Comparison of ENCODE assay signal across 6 cellular contexts in genomic region chrX:154400369-154400817, GRCh38. TPM values are rescaled to one million over a fixed set of nuclear protein-coding genes. Genes with fewer than 3 reads are reported as not detected.
A peak's percentile ranks its signal among the peaks of the same experiment; 100 is the strongest.
DNase-seq lines count a peak whose midpoint lies in the region; TF ChIP-seq lines count a peak whose summit lies in the region.
"Not testable (repeated sequence)": the region's sequence is repeated elsewhere in the genome, so short reads cannot be mapped to it uniquely, and the experiment has no call there.

No MANE protein-coding gene starts in this region.

- in situ Hi-C loops in HAP-1 (cut with MboI; ENCODE audit: low sequenced_read_pairs) = not testable (repeated sequence)

- H3K27me3 ChIP-seq in ACC112 (ENCODE audit: insufficient read depth, low read length); HAP-1 (ENCODE audit: low read depth); adrenal gland: not testable (repeated sequence)

- not testable (repeated sequence) for H2AFZ ChIP-seq in ACC112 (ENCODE audit: low read length, unreplicated experiment)

- not testable (repeated sequence) for H3K4me1 ChIP-seq in ACC112 (ENCODE audit: control insufficient read depth, insufficient read depth, low read length, unreplicated experiment); HAP-1; adrenal gland (replicated peaks in 1 of 2)

- H3K9me3 ChIP-seq in HAP-1; adrenal gland (replicated peaks in 1 of 3): not testable (repeated sequence)

- H3K36me3 Mint-ChIP-seq in T-helper 2 cell treated with Interferon-gamma antibody and Interleukin-4, amounts not matched to agents 5 μg/mL and 100 μg/mL, for 36 hours (ENCODE audit: low read depth) = peaks cover 31% of the 10 kb centered on the region
- H3K36me3 Mint-ChIP-seq in osteocyte (ENCODE audit: unreplicated experiment) = peaks cover 15% of the 10 kb centered on the region

- H3K79me2 ChIP-seq in ACC112 (ENCODE audit: control insufficient read depth, insufficient read depth, low read length, unreplicated experiment) = peaks cover 22% of the 10 kb centered on the region

- H3K27ac Mint-ChIP-seq in T-helper 2 cell treated with Interferon-gamma antibody and Interleukin-4, amounts not matched to agents 5 μg/mL and 100 μg/mL, for 36 hours = peak overlapping the region; percentile 100
- not testable (repeated sequence) for H3K27ac Mint-ChIP-seq in osteocyte (ENCODE audit: unreplicated experiment)

- TF ChIP-seq CTCF in adrenal gland (IDR thresholded peaks at IDR 0.05); fibroblast of the aortic adventitia (IDR thresholded peaks at IDR 0.05; ENCODE audit: insufficient read depth, low read length); osteocyte (IDR thresholded peaks at IDR 0.05): not testable (repeated sequence)

- intact Hi-C loops in adrenal gland (cut with DNase I) = not testable (repeated sequence)

- H3K9me3 Mint-ChIP-seq in T-helper 2 cell treated with Interferon-gamma antibody and Interleukin-4, amounts not matched to agents 5 μg/mL and 100 μg/mL, for 36 hours; osteocyte (ENCODE audit: unreplicated experiment): not testable (repeated sequence)

- H3K4me3 Mint-ChIP-seq in T-helper 2 cell treated with Interferon-gamma antibody and Interleukin-4, amounts not matched to agents 5 μg/mL and 100 μg/mL, for 36 hours = peak overlapping the region; percentile 99
- peak overlapping the region; percentile 97 for H3K4me3 Mint-ChIP-seq in osteocyte (ENCODE audit: unreplicated experiment)

- not testable (repeated sequence) for H3K4me1 Mint-ChIP-seq in T-helper 2 cell treated with Interferon-gamma antibody and Interleukin-4, amounts not matched to agents 5 μg/mL and 100 μg/mL, for 36 hours (ENCODE audit: low read depth)
- H3K4me1 Mint-ChIP-seq in osteocyte (ENCODE audit: unreplicated experiment) = peaks cover 15% of the 10 kb centered on the region

- peaks cover 14% of the 10 kb centered on the region; the same call in 1 of the 2 replicates for H3K36me3 ChIP-seq in ACC112 (ENCODE audit: insufficient read depth, low read length)
- peaks cover 32% of the 10 kb centered on the region for H3K36me3 ChIP-seq in HAP-1 (replicated peaks)
- peaks cover 0 to 23% of the 10 kb centered on the region in 2 donors for H3K36me3 ChIP-seq in adrenal gland (replicated peaks in 1 of 2)

- not testable (repeated sequence) for TF ChIP-seq POLR2A in adrenal gland (IDR thresholded peaks at IDR 0.05)

- 65 to 76% (median 69%) methylated on average over 3 to 6 of the region's 6 CpGs for WGBS in adrenal gland, 4 donors

- not testable (repeated sequence) for H3K27me3 Mint-ChIP-seq in T-helper 2 cell treated with Interferon-gamma antibody and Interleukin-4, amounts not matched to agents 5 μg/mL and 100 μg/mL, for 36 hours (ENCODE audit: low read depth); osteocyte (ENCODE audit: unreplicated experiment)

- DNase-seq in HAP-1 (ENCODE audit: low spot score in 2 of 2); T-helper 2 cell treated with Interferon-gamma antibody and Interleukin-4, amounts not matched to agents 5 μg/mL and 100 μg/mL, for 36 hours (ENCODE audit: low spot score); adrenal gland; fibroblast of the aortic adventitia (ENCODE audit: low read depth); osteocyte (ENCODE audit: extremely low spot score, unreplicated experiment): not testable (repeated sequence)

- H3K27ac ChIP-seq in ACC112 (ENCODE audit: low read depth, low read length) (peak overlapping the region; percentile 99), adrenal gland (peak overlapping the region in 3 of 5 donors; percentile 15 to 98 (median 98))

- peak overlapping the region; percentile 98; the same call in 1 of the 2 replicates for H3K4me3 ChIP-seq in ACC112 (ENCODE audit: low read depth, low read length)
- H3K4me3 ChIP-seq in HAP-1 = peak overlapping the region; percentile 78; the same call in 1 of the 2 replicates
- not testable (repeated sequence) for H3K4me3 ChIP-seq in adrenal gland
- peak overlapping the region; percentile 71 for H3K4me3 ChIP-seq in fibroblast of the aortic adventitia (ENCODE audit: low read depth, low read length)

RNA-seq across cellular contexts. Expression of gene RPL10, which starts 2.2 kb away (rescaled TPM):
- total RNA-seq in adrenal gland (1,000 to 10,000 TPM in 7 of 8 donors, 100 to 1,000 TPM in 1; 626 to 5,287 (median 2,443) TPM), fibroblast of the aortic adventitia (ENCODE audit: low replicate concordance) (1,297 and 3,230 TPM in 2 replicates), osteocyte (2,857 and 2,892 TPM in 2 replicates)
- polyA plus RNA-seq in adrenal gland = 1,000 to 10,000 TPM; 1,725 to 3,645 (median 2,430) TPM

RNA-seq across cellular contexts. Expression of gene DNASE1L1, which starts 8.7 kb away (rescaled TPM):
- total RNA-seq in adrenal gland (100 to 1,000 TPM in 1 of 8 donors, 10 to 100 TPM in 7; 29.4 to 101 (median 55.5) TPM), fibroblast of the aortic adventitia (ENCODE audit: low replicate concordance) (15.8 and 31.0 TPM in 2 replicates), osteocyte (27.9 and 28.1 TPM in 2 replicates)
- polyA plus RNA-seq in adrenal gland = 10 to 100 TPM; 17.2 to 48.0 (median 42.7) TPM

RNA-seq across cellular contexts. Expression of gene TAFAZZIN, which starts 10.9 kb away (rescaled TPM):
- total RNA-seq in adrenal gland (10 to 100 TPM; 18.1 to 47.1 (median 26.6) TPM), fibroblast of the aortic adventitia (ENCODE audit: low replicate concordance) (18.0 and 30.9 TPM in 2 replicates), osteocyte (46.2 and 47.3 TPM in 2 replicates)
- polyA plus RNA-seq in adrenal gland = 100 to 1,000 TPM in 2 of 3 donors, 1 to 10 TPM in 1; 8.6 to 142 (median 103) TPM

RNA-seq across cellular contexts. Expression of gene EMD, which starts 21.3 kb away (rescaled TPM):
- total RNA-seq in adrenal gland (10 to 100 TPM; 22.5 to 82.7 (median 48.1) TPM), fibroblast of the aortic adventitia (ENCODE audit: low replicate concordance) (9.6 and 29.9 TPM in 2 replicates), osteocyte (68.9 and 73.1 TPM in 2 replicates)
- polyA plus RNA-seq in adrenal gland = 10 to 100 TPM; 75.9 to 95.2 (median 79.1) TPM

RNA-seq across cellular contexts. Expression of gene FLNA, which starts 26.0 kb away (rescaled TPM):
- 100 to 1,000 TPM; 334 to 979 (median 504) TPM for total RNA-seq in adrenal gland
- 100 to 1,000 TPM; 169 to 861 (median 612) TPM for polyA plus RNA-seq in adrenal gland
- total RNA-seq in fibroblast of the aortic adventitia (ENCODE audit: low replicate concordance) = 549 and 1,365 TPM in 2 replicates
- 2,024 and 2,203 TPM in 2 replicates for total RNA-seq in osteocyte
